ENCODE assay signal across 28 cellular contexts in genomic region chr7:94176694-94177200, GRCh38.
"Had no signal": no experiment of that assay in that cellular context is flagged by ENCODE, and none has a peak within 500 bp of the region (broad histone marks: within the 10 kb centered on the region; RNA-seq: fewer than 3 reads in every experiment).

No MANE protein-coding gene starts in this region.

- H3K9me3 Mint-ChIP-seq: activated CD4-positive, alpha-beta T cell treated with anti-CD3 and anti-CD28 coated beads, Interleukin-2, amount 10 ng/mL, durations not matched to agents 24 days and 14 days; activated naive CD4-positive, alpha-beta T cell treated with anti-CD3 and anti-CD28 coated beads, Interleukin-2, amount 10 ng/mL, durations not matched to agents 7 days and 5 days; activated naive CD8-positive, alpha-beta T cell treated with anti-CD3 and anti-CD28 coated beads, Interleukin-2, amount 10 ng/mL, durations not matched to agents 7 days and 5 days; activated T-cell treated with anti-CD3 and anti-CD28 coated beads, Interleukin-2, amount 50 U/mL, for 24 hours; neural crest cell; T-helper 2 cell treated with Interferon-gamma antibody and Interleukin-4, amounts not matched to agents 5 μg/mL and 100 μg/mL, for 36 hours; type B pancreatic cell had no signal

- H3K27me3 Mint-ChIP-seq: activated naive CD4-positive, alpha-beta T cell treated with anti-CD3 and anti-CD28 coated beads, Interleukin-2, amount 10 ng/mL, durations not matched to agents 7 days and 5 days had no signal

- H3K27ac ChIP-seq: gastroesophageal sphincter, parathyroid adenoma, psoas muscle, right atrium auricular region, uterus had no signal

- H3K4me1 Mint-ChIP-seq: activated naive CD4-positive, alpha-beta T cell treated with anti-CD3 and anti-CD28 coated beads, Interleukin-2, amount 10 ng/mL, durations not matched to agents 7 days and 5 days; naive thymus-derived CD8-positive, alpha-beta T cell had no signal

- ATAC-seq: gastroesophageal sphincter; left colon; naive thymus-derived CD8-positive, alpha-beta T cell; psoas muscle; stimulated activated naive CD8-positive, alpha-beta T cell treated with anti-CD3 and anti-CD28 coated beads, Interleukin-15, Interleukin-2, amounts not matched to agents 100 U/mL and 50 U/mL, for 24 hours had no signal

- H3K4me3 Mint-ChIP-seq: activated CD4-positive, alpha-beta memory T cell treated with anti-CD3 and anti-CD28 coated beads for 36 hours; activated CD4-positive, alpha-beta T cell treated with anti-CD3 and anti-CD28 coated beads, Interleukin-2, amount 10 ng/mL, durations not matched to agents 24 days and 14 days; activated naive CD4-positive, alpha-beta T cell treated with anti-CD3 and anti-CD28 coated beads, Interleukin-2, amount 10 ng/mL, durations not matched to agents 7 days and 5 days; activated naive CD8-positive, alpha-beta T cell treated with anti-CD3 and anti-CD28 coated beads, Interleukin-2, amount 10 ng/mL, durations not matched to agents 7 days and 5 days; activated T-cell treated with anti-CD3 and anti-CD28 coated beads, Interleukin-2, amount 50 U/mL, for 24 hours; naive thymus-derived CD8-positive, alpha-beta T cell; neural crest cell; T-helper 2 cell treated with Interferon-gamma antibody and Interleukin-4, amounts not matched to agents 5 μg/mL and 100 μg/mL, for 36 hours; type B pancreatic cell had no signal

- DNase-seq: activated CD4-positive, alpha-beta memory T cell treated with anti-CD3 and anti-CD28 coated beads for 36 hours; activated CD4-positive, alpha-beta T cell treated with anti-CD3 and anti-CD28 coated beads, Interleukin-2, amount 10 ng/mL, durations not matched to agents 24 days and 14 days; activated CD4-positive, CD25-positive, alpha-beta regulatory T cell treated with anti-CD3 and anti-CD28 coated beads, Interleukin-2, amount 50 U/mL, for 72 hours; activated CD8-positive, alpha-beta memory T cell treated with anti-CD3 and anti-CD28 coated beads, Interleukin-2, amount 50 U/mL, for 4 hours; activated gamma-delta T cell; activated naive CD4-positive, alpha-beta T cell treated with anti-CD3 and anti-CD28 coated beads, Interleukin-2, amount 10 ng/mL, durations not matched to agents 7 days and 5 days; activated naive CD8-positive, alpha-beta T cell treated with anti-CD3 and anti-CD28 coated beads, Interleukin-2, amount 10 ng/mL, durations not matched to agents 7 days and 5 days; activated T-cell treated with anti-CD3 and anti-CD28 coated beads, Interleukin-2, amount 50 U/mL, for 24 hours; amygdala; caudate nucleus; effector CD4-positive, alpha-beta T cell; erythroblast; hippocampal formation; kidney; left colon; naive thymus-derived CD8-positive, alpha-beta T cell; nucleus accumbens; psoas muscle; stimulated activated CD4-positive, alpha-beta T cell treated with anti-CD3 and anti-CD28 coated beads, Interleukin-2, amount 100 ng/mL, for 48 hours; stimulated activated naive CD8-positive, alpha-beta T cell treated with anti-CD3 and anti-CD28 coated beads, Interleukin-15, Interleukin-2, amounts not matched to agents 100 U/mL and 50 U/mL, for 24 hours; T-helper 1 cell; uterus had no signal

- H3K9me3 ChIP-seq: gastroesophageal sphincter, psoas muscle, right atrium auricular region, uterus had no signal

- H3K4me1 ChIP-seq: gastroesophageal sphincter, parathyroid adenoma, psoas muscle, right atrium auricular region, uterus had no signal

- H3K36me3 Mint-ChIP-seq: activated CD4-positive, alpha-beta memory T cell treated with anti-CD3 and anti-CD28 coated beads for 36 hours; activated naive CD4-positive, alpha-beta T cell treated with anti-CD3 and anti-CD28 coated beads, Interleukin-2, amount 10 ng/mL, durations not matched to agents 7 days and 5 days; activated naive CD8-positive, alpha-beta T cell treated with anti-CD3 and anti-CD28 coated beads, Interleukin-2, amount 10 ng/mL, durations not matched to agents 7 days and 5 days; naive thymus-derived CD8-positive, alpha-beta T cell; type B pancreatic cell had no signal

- H2AFZ ChIP-seq: parathyroid adenoma had no signal

- H3K27ac Mint-ChIP-seq: activated CD4-positive, alpha-beta memory T cell treated with anti-CD3 and anti-CD28 coated beads for 36 hours; activated CD4-positive, alpha-beta T cell treated with anti-CD3 and anti-CD28 coated beads, Interleukin-2, amount 10 ng/mL, durations not matched to agents 24 days and 14 days; activated naive CD4-positive, alpha-beta T cell treated with anti-CD3 and anti-CD28 coated beads, Interleukin-2, amount 10 ng/mL, durations not matched to agents 7 days and 5 days; activated naive CD8-positive, alpha-beta T cell treated with anti-CD3 and anti-CD28 coated beads, Interleukin-2, amount 10 ng/mL, durations not matched to agents 7 days and 5 days; activated T-cell treated with anti-CD3 and anti-CD28 coated beads, Interleukin-2, amount 50 U/mL, for 24 hours; naive thymus-derived CD8-positive, alpha-beta T cell; T-helper 2 cell treated with Interferon-gamma antibody and Interleukin-4, amounts not matched to agents 5 μg/mL and 100 μg/mL, for 36 hours; type B pancreatic cell had no signal

- H3K36me3 ChIP-seq: gastroesophageal sphincter, right atrium auricular region, uterus had no signal

- H3K79me2 ChIP-seq: parathyroid adenoma had no signal

- H3K9ac ChIP-seq: parathyroid adenoma had no signal

- H3K4me3 ChIP-seq: gastroesophageal sphincter, psoas muscle, right atrium auricular region, uterus had no signal

- H3K27me3 ChIP-seq: gastroesophageal sphincter, right atrium auricular region, uterus had no signal
